In the genomic region with DNA sequence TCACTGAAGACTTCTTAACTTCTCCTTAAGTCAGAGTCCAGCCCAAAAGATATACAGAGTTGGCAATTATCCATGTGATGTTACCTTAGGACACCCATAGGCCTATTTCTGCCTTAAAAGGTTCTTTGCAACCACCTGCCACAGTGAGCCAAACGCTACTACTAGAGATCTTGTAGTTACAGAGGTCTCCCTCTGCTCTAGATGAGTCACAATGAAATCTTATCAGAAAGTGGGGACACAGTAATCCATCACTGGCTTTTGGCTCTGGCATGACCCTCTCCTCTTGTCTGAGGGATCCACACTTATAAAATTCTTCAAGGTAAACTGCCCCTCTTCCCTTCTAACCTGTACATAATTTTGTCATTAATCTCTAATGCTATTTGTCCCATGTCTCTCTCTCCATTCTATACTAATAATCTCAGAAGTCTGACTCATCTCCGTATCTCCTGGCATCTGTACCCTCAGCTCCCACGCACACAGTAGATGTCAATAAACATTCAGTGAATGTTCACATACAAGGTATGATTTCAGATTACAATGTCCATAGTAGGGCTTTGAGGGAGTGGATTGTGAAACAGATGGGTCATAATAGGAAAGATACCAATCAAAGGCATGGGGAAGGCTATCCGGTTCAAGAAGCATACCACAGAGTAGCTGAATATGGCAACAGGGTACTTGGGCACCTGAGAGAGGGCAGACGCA, we compare ENCODE assay signal across 1 cellular context.
TF ChIP-seq lines count a peak whose summit lies in the region.

No MANE protein-coding gene starts in this region.

TF ChIP-seq in HCT116, 20 proteins besides CTCF, POLR2A, EP300 and RAD21 (continued from another document):
- TF ChIP-seq ZBTB33 (IDR thresholded peaks at IDR 0.05; ENCODE audit: extremely low read depth, insufficient replicate concordance, low read length): no peak
- TF ChIP-seq EZH2 (IDR thresholded peaks at IDR 0.05): no peak
- peak; percentile 43; the same call in 1 of the 2 replicates for TF ChIP-seq SP1 (IDR thresholded peaks at IDR 0.05; ENCODE audit: low read depth)
- TF ChIP-seq, protein P1, sequence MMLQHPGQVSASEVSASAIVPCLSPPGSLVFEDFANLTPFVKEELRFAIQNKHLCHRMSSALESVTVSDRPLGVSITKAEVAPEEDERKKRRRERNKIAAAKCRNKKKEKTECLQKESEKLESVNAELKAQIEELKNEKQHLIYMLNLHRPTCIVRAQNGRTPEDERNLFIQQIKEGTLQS (IDR thresholded peaks at IDR 0.05): no peak
